24 cellular contexts compared by ENCODE assay signal in genomic region chr4:53193111-53193510, GRCh38.
DNase-seq lines count a peak whose midpoint lies in the region; ATAC-seq and TF ChIP-seq lines count a peak whose summit lies in the region.
"Had no signal": no experiment of that assay in that cellular context is flagged by ENCODE, and none has a peak within 500 bp of the region (broad histone marks: within the 10 kb centered on the region; RNA-seq: fewer than 3 reads in every experiment).

No MANE protein-coding gene starts in this region.

- peaks cover 65% of the 10 kb centered on the region for H3K4me1 ChIP-seq in GM23248 (ENCODE audit: insufficient read depth)
- peaks cover 17% of the 10 kb centered on the region for H3K4me1 ChIP-seq in smooth muscle cell (ENCODE audit: low read depth)

- DNase-seq in GM23248 (peak; percentile 54), NCI-H82 treated with DMSO at 0.1 percent for 48 hours (lab: John Stamatoyannopoulos, UW; ENCODE audit: unreplicated experiment) (peak; percentile 17), fibroblast of the aortic adventitia (ENCODE audit: low read depth) (peak; percentile 36), smooth muscle cell (lab: John Stamatoyannopoulos, UW; ENCODE audit: unreplicated experiment) (no peak), DMS53 treated with DMSO at 0.1 percent for 48 hours (lab: John Stamatoyannopoulos, UW; ENCODE audit: unreplicated experiment) (no peak)
- no peak for DNase-seq in stimulated activated naive CD4-positive, alpha-beta T cell (lab: John Stamatoyannopoulos, UW)
- DNase-seq: BE2C; CD8-positive, alpha-beta memory T cell; DND-41; H9; NCI-H1048; NCI-H1417 treated with DMSO at 0.1 percent for 48 hours; NCI-H187; NCI-H2171 treated with DMSO at 0.1 percent for 48 hours; NCI-H524; NCI-H774; PC-9; SJCRH30 had no signal

- TF ChIP-seq CTCF in fibroblast of the aortic adventitia (IDR thresholded peaks at IDR 0.05; ENCODE audit: insufficient read depth, low read length) (no peak), smooth muscle cell (IDR thresholded peaks at IDR 0.05; ENCODE audit: borderline replicate concordance, insufficient read depth, poor library complexity, severe bottlenecking) (no peak)

- no peak overlapping the region for H3K4me3 ChIP-seq in GM23248
- no peak overlapping the region for H3K4me3 ChIP-seq in fibroblast of the aortic adventitia (ENCODE audit: low read depth, low read length)
- no peak overlapping the region for H3K4me3 ChIP-seq in smooth muscle cell
- H3K4me3 ChIP-seq: A549, GM23338, PC-9, SJCRH30 had no signal

- in situ Hi-C loops in GM23248 (cut with MboI) = loop anchor here (10.0 to 25.0 kb wide), 3 partner anchors 519 to 1032 kb away; partner anchors contain the start of gene PDGFRA

- peaks cover 40% of the 10 kb centered on the region for H3F3A ChIP-seq in GM23248 (ENCODE audit: insufficient read depth)
- H3F3A ChIP-seq in smooth muscle cell (ENCODE audit: low read depth) = peaks cover 6% of the 10 kb centered on the region

- no peaks in the 10 kb centered on the region for H3K27me3 ChIP-seq in GM23248 (replicated peaks; ENCODE audit: insufficient read depth)
- H3K27me3 ChIP-seq in smooth muscle cell (ENCODE audit: low read depth) = no peaks in the 10 kb centered on the region
- H3K27me3 ChIP-seq: BE2C, SJCRH30 had no signal

- ATAC-seq in GM19452 (IDR thresholded peaks at IDR 0.05; ENCODE audit: unreplicated experiment) = no peak
- ATAC-seq: A549, GM23338, Right ventricle myocardium inferior, SK-N-SH treated with all-trans-retinoic acid at 6 μM for 48 hours had no signal

- H3K27ac ChIP-seq in GM23248 (no peak overlapping the region), smooth muscle cell (ENCODE audit: low read depth) (peak overlapping the region; percentile 69)
- H3K27ac ChIP-seq: A549, KMS-11, PC-9, SJCRH30 had no signal

- 93 to 100% methylated on average over 1 of the region's 1 CpG for WGBS in GM23248 (ENCODE audit: low coverage in 1 of 2, low lambda C conversion rate in 2 of 2, missing lambda C conversion rate in 2 of 2), 2 experiments
- WGBS in smooth muscle cell (ENCODE audit: low lambda C conversion rate) = 86% methylated on average over 1 of the region's 1 CpG

- H3K9me3 ChIP-seq in GM23248 (ENCODE audit: low read depth) (no peaks in the 10 kb centered on the region), smooth muscle cell (replicated peaks; ENCODE audit: low read depth) (no peaks in the 10 kb centered on the region)
- H3K9me3 ChIP-seq: A549, BE2C, SJCRH30 had no signal

- peak overlapping the region; percentile 2 for H3K4me2 ChIP-seq in GM23248 (ENCODE audit: unreplicated experiment)
- peak overlapping the region; percentile 38 for H3K4me2 ChIP-seq in smooth muscle cell
- H3K4me2 ChIP-seq: A549, GM23338, KMS-11, PC-9 had no signal

- no peaks in the 10 kb centered on the region for H3K36me3 ChIP-seq in GM23248 (ENCODE audit: low read depth)
- H3K36me3 ChIP-seq in smooth muscle cell (ENCODE audit: low read depth) = no peaks in the 10 kb centered on the region
- H3K36me3 ChIP-seq: BE2C, SJCRH30 had no signal

- H3K79me2 ChIP-seq in GM23248 (ENCODE audit: insufficient read depth) (peaks cover 62% of the 10 kb centered on the region), smooth muscle cell (ENCODE audit: low read depth) (no peaks in the 10 kb centered on the region)

- H3K9me2 ChIP-seq in GM23248 (ENCODE audit: insufficient read depth) = no peaks in the 10 kb centered on the region; the same call in 1 of the 2 replicates

- H4K20me1 ChIP-seq in GM23248 (ENCODE audit: insufficient read depth) (no peaks in the 10 kb centered on the region), smooth muscle cell (ENCODE audit: low read depth) (no peaks in the 10 kb centered on the region)

- H3K9ac ChIP-seq in GM23248 (no peak overlapping the region), smooth muscle cell (ENCODE audit: low read depth) (no peak overlapping the region)
- H3K9ac ChIP-seq: KMS-11 had no signal

- no peak overlapping the region for H2AFZ ChIP-seq in GM23248
- H2AFZ ChIP-seq in smooth muscle cell (ENCODE audit: low read depth) = no peak overlapping the region
- H2AFZ ChIP-seq: GM23338, PC-9 had no signal

Comparison
In these comparisons a context has a peak if more than half of its experiments do, and no peak if none do; other contexts are left out.
1. DNase-seq: peak in GM23248 (single experiment), NCI-H82 treated with DMSO at 0.1 percent for 48 hours (single experiment) and fibroblast of the aortic adventitia (single experiment); none in smooth muscle cell (single experiment), DMS53 treated with DMSO at 0.1 percent for 48 hours (single experiment) and stimulated activated naive CD4-positive, alpha-beta T cell (0 of 6).